In genomic region chr6:39362487-39362865, GRCh38 we compare ENCODE assay signal across 10 cellular contexts. TPM values are rescaled to one million over a fixed set of nuclear protein-coding genes. Genes with fewer than 3 reads are reported as not detected.
DNase-seq lines count a peak whose midpoint lies in the region; ATAC-seq, FAIRE-seq and TF ChIP-seq lines count a peak whose summit lies in the region.
"Had no signal": no experiment of that assay in that cellular context is flagged by ENCODE, and none has a peak within 500 bp of the region (broad histone marks: within the 10 kb centered on the region; RNA-seq: fewer than 3 reads in every experiment).

No MANE protein-coding gene starts in this region.

- no peak for TF ChIP-seq POLR2A in H54 (IDR thresholded peaks at IDR 0.05; ENCODE audit: low read depth, low read length)

- H3K27me3 Mint-ChIP-seq in effector memory CD8-positive, alpha-beta T cell: peaks cover 36 to 71% of the 10 kb centered on the region in 2 donors

- ATAC-seq in effector memory CD8-positive, alpha-beta T cell (replicated peaks): no peak

- intact Hi-C loops in head of caudate nucleus (cut with DNase I): no loop called here

- no peak overlapping the region for H3K27ac Mint-ChIP-seq in effector memory CD8-positive, alpha-beta T cell
- H3K27ac Mint-ChIP-seq: activated naive CD8-positive, alpha-beta T cell treated with anti-CD3 and anti-CD28 coated beads, Interleukin-2, amount 50 U/mL, for 24 hours; T-helper 17 cell had no signal

- H3K36me3 Mint-ChIP-seq in effector memory CD8-positive, alpha-beta T cell (ENCODE audit: insufficient read depth): no peaks in the 10 kb centered on the region

- no peak overlapping the region for H3K4me3 Mint-ChIP-seq in effector memory CD8-positive, alpha-beta T cell
- H3K4me3 Mint-ChIP-seq: activated naive CD8-positive, alpha-beta T cell treated with anti-CD3 and anti-CD28 coated beads, Interleukin-2, amount 50 U/mL, for 24 hours; T-helper 17 cell had no signal

- FAIRE-seq in H54 (lab: Jason Lieb, UNC) (no peak), RCC 7860 (lab: Jason Lieb, UNC) (no peak)

- H3K9me3 Mint-ChIP-seq in effector memory CD8-positive, alpha-beta T cell: no peaks in the 10 kb centered on the region
- H3K9me3 Mint-ChIP-seq: activated naive CD8-positive, alpha-beta T cell treated with anti-CD3 and anti-CD28 coated beads, Interleukin-2, amount 50 U/mL, for 24 hours had no signal

- peak; percentile 68 for DNase-seq in AG20443 (ENCODE audit: low spot score)
- peak; percentile 30 for DNase-seq in H54 (ENCODE audit: insufficient read length, low spot score)
- peak; percentile 13 for DNase-seq in RCC 7860 (ENCODE audit: low spot score)
- peak in 29 of 42 donors; percentile 28 to 78 (median 54) for DNase-seq in head of caudate nucleus
- DNase-seq in SK-N-DZ (ENCODE audit: low spot score): no peak
- DNase-seq in effector memory CD8-positive, alpha-beta T cell: no peak
- no peak for DNase-seq in CD1c-positive myeloid dendritic cell (ENCODE audit: extremely low spot score)
- no peak for DNase-seq in kidney glomerular epithelial cell (lab: John Stamatoyannopoulos, UW)

- peaks cover 0 to 7% of the 10 kb centered on the region in 2 donors for H3K4me1 Mint-ChIP-seq in effector memory CD8-positive, alpha-beta T cell (ENCODE audit: low read depth in 2 of 2)
- H3K4me1 Mint-ChIP-seq: activated naive CD8-positive, alpha-beta T cell treated with anti-CD3 and anti-CD28 coated beads, Interleukin-2, amount 50 U/mL, for 24 hours had no signal

RNA-seq across cellular contexts. Expression of gene KCNK16, which starts 40.0 kb away (rescaled TPM):
- not detected in 2 replicates for polyA plus RNA-seq in SK-N-DZ (2014; cell fraction: cytosol; rRNA removed)
- polyA plus RNA-seq in SK-N-DZ (2014; cell fraction: nucleus; rRNA removed): not detected in 2 replicates

RNA-seq across cellular contexts. Expression of gene KCNK17, which starts 48.3 kb away (rescaled TPM):
- not detected in 2 replicates for polyA plus RNA-seq in SK-N-DZ (2014; cell fraction: cytosol; rRNA removed)
- polyA plus RNA-seq in SK-N-DZ (2014; cell fraction: nucleus; rRNA removed): not detected in 2 replicates

Comparison
In these comparisons a context has a peak if more than half of its experiments do, and no peak if none do; other contexts are left out.
1. DNase-seq: peak in AG20443 (single experiment), H54 (single experiment), RCC 7860 (single experiment) and head of caudate nucleus (29 of 42); none in SK-N-DZ (single experiment), effector memory CD8-positive, alpha-beta T cell (0 of 3), CD1c-positive myeloid dendritic cell (single experiment) and kidney glomerular epithelial cell (single experiment).